Comparison of ENCODE assay signal across 1 cellular context in genomic region chr17:82345151-82345976, GRCh38.
TF ChIP-seq lines count a peak whose summit lies in the region.

No MANE protein-coding gene starts in this region.

TF ChIP-seq in K562, 482 proteins besides CTCF, POLR2A, EP300 and RAD21 (continued from another document and continues in another):
- TF ChIP-seq ZNF395 (CRISPR knock-in tag; IDR thresholded peaks at IDR 0.05) (peak; percentile 95), CREB5 (CRISPR knock-in tag; IDR thresholded peaks at IDR 0.05) (no peak), NR3C1 (CRISPR knock-in tag; IDR thresholded peaks at IDR 0.05) (no peak), MEF2D (tag; conservative IDR thresholded peaks at IDR 0.05; ENCODE audit: low read depth) (peak; percentile 82), MXI1 (IDR thresholded peaks at IDR 0.05; ENCODE audit: low read depth, low read length) (no peak), SRSF3 (IDR thresholded peaks at IDR 0.05; ENCODE audit: insufficient read depth, low read length) (no peak), GTF2F1 (IDR thresholded peaks at IDR 0.05; ENCODE audit: low read depth, low read length) (no peak), ZNF449 (CRISPR knock-in tag; IDR thresholded peaks at IDR 0.05) (0 out of 2 replicates have a peak, but pooled peaks have one; percentile 9), HNRNPUL1 (IDR thresholded peaks at IDR 0.05; ENCODE audit: low read length) (no peak), TSC22D4 (tag; IDR thresholded peaks at IDR 0.05) (no peak), BRCA1 (IDR thresholded peaks at IDR 0.05) (no peak), BRCA1 (CRISPR knock-in tag; IDR thresholded peaks at IDR 0.05) (no peak), HIVEP1 (CRISPR knock-in tag; IDR thresholded peaks at IDR 0.05) (0 out of 2 replicates have a peak, but pooled peaks have one; percentile 38), TCF7 (IDR thresholded peaks at IDR 0.05; ENCODE audit: borderline replicate concordance) (no peak), ZNF280A (IDR thresholded peaks at IDR 0.05; ENCODE audit: low read depth, partially characterized antibody) (no peak), MAX (CRISPR knock-in tag; IDR thresholded peaks at IDR 0.05) (peak; percentile 96), ZNF217 (CRISPR knock-in tag; IDR thresholded peaks at IDR 0.05) (no peak), KLF1 (tag; IDR thresholded peaks at IDR 0.05) (no peak; the same call in 1 of the 2 replicates), PREB (CRISPR knock-in tag; IDR thresholded peaks at IDR 0.05) (no peak), YBX1 (IDR thresholded peaks at IDR 0.05) (no peak), CLOCK (CRISPR knock-in tag; IDR thresholded peaks at IDR 0.05; ENCODE audit: borderline replicate concordance) (no peak), ZNF512 (tag; IDR thresholded peaks at IDR 0.05) (no peak), NCOA6 (IDR thresholded peaks at IDR 0.05) (no peak), ZNF586 (CRISPR knock-in tag; conservative IDR thresholded peaks at IDR 0.05) (no peak; the same call in 1 of the 2 replicates), PML (IDR thresholded peaks at IDR 0.05; ENCODE audit: low read length) (peak; percentile 96), SMARCA4 (IDR thresholded peaks at IDR 0.05) (peak; percentile 97), KLF13 (tag; IDR thresholded peaks at IDR 0.05; ENCODE audit: borderline replicate concordance, low read depth) (no peak), MAZ (CRISPR knock-in tag; conservative IDR thresholded peaks at IDR 0.05 in 1 of 2, IDR thresholded peaks at IDR 0.05 in 1 of 2) (peak; percentile 62 to 81), POLR2H (tag; IDR thresholded peaks at IDR 0.05; ENCODE audit: low read depth) (no peak), ZBTB26 (CRISPR knock-in tag; IDR thresholded peaks at IDR 0.05) (no peak), ESRRA (IDR thresholded peaks at IDR 0.05; ENCODE audit: borderline replicate concordance, low read depth) (peak; percentile 51; the same call in 1 of the 2 replicates), TRIM24 (IDR thresholded peaks at IDR 0.05) (peak; percentile 96), SETDB1 (IDR thresholded peaks at IDR 0.05; ENCODE audit: low read length) (no peak), PHB (CRISPR knock-in tag; IDR thresholded peaks at IDR 0.05) (no peak), ZBTB43 (CRISPR knock-in tag; IDR thresholded peaks at IDR 0.05) (peak; percentile 90), FOXJ3 (CRISPR knock-in tag; IDR thresholded peaks at IDR 0.05) (no peak), SMAD2 (IDR thresholded peaks at IDR 0.05; ENCODE audit: low read depth, low read length) (no peak), STAT5A (IDR thresholded peaks at IDR 0.05; ENCODE audit: borderline replicate concordance, low read length) (peak; percentile 94), ZNF324 (CRISPR knock-in tag; IDR thresholded peaks at IDR 0.05) (peak; percentile 64), ZNF668 (CRISPR knock-in tag; IDR thresholded peaks at IDR 0.05) (peak; percentile 93), DEAF1 (CRISPR knock-in tag; IDR thresholded peaks at IDR 0.05) (no peak), ZFPM2 (CRISPR knock-in tag; IDR thresholded peaks at IDR 0.05) (no peak), THRB (CRISPR knock-in tag; conservative IDR thresholded peaks at IDR 0.05) (no peak), SIN3A (IDR thresholded peaks at IDR 0.05; ENCODE audit: borderline replicate concordance in 2 of 2, control insufficient read depth in 1 of 2, low read depth in 2 of 2, low read length in 2 of 2) (peak in 1 of 2 experiments; percentile 51; a peak in 1 of 4 replicates), CBX8 (IDR thresholded peaks at IDR 0.05; ENCODE audit: borderline replicate concordance, extremely low read depth, low read depth, low read length, poor library complexity, severe bottlenecking) (no peak), JUN (IDR thresholded peaks at IDR 0.05; ENCODE audit: borderline replicate concordance, low read depth, low read length) (0 out of 2 replicates have a peak, but pooled peaks have one; percentile 23), JUN (CRISPR knock-in tag; IDR thresholded peaks at IDR 0.05; ENCODE audit: borderline replicate concordance) (no peak; the same call in 1 of the 2 replicates), HDAC3 (IDR thresholded peaks at IDR 0.05; ENCODE audit: borderline replicate concordance, partially characterized antibody) (peak; percentile 96), ETV5 (CRISPR knock-in tag; IDR thresholded peaks at IDR 0.05; ENCODE audit: low read depth) (peak; percentile 60; the same call in 1 of the 2 replicates), ZNF584 (CRISPR knock-in tag; IDR thresholded peaks at IDR 0.05; ENCODE audit: low read depth) (peak; percentile 90), GATA2 (CRISPR knock-in tag; IDR thresholded peaks at IDR 0.05) (peak; percentile 94), LARP7 (IDR thresholded peaks at IDR 0.05) (no peak), ZNF184 (CRISPR knock-in tag; IDR thresholded peaks at IDR 0.05) (no peak)
